ENCODE assay signal across 8 cellular contexts in the genomic region with DNA sequence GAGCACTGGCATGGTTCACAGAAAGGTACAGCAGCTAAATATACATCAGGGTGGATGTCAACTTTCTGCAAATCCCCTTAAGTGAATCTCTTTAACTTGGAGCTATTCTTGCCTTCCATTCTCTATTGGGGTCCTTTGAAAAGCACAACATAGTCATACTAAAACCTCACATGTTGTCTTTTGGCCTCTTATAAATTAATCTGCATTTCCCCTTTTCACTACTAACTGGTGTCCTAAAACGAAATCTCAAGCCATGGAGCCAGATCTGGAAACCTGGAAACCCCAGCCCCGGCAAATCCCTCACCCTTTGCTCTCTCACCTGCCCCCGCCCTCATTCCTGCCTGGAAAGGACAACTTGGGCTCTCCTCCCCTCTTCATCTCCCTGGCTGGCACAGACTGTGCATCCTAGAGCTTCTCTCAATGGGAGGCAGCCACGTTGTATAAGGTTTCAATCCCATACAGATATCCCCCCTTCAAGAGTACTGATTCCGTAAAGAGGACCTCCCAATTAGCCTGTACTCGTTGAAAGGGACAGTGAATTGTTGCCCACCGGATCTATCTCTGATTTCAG. TPM values are rescaled to one million over a fixed set of nuclear protein-coding genes. Genes with fewer than 3 reads are reported as not detected.
DNase-seq lines count a peak whose midpoint lies in the region; ATAC-seq, FAIRE-seq and TF ChIP-seq lines count a peak whose summit lies in the region.

No MANE protein-coding gene starts in this region.

- no peak for TF ChIP-seq CTCF in Loucy (conservative IDR thresholded peaks at IDR 0.05; ENCODE audit: low read length)
- TF ChIP-seq CTCF in H1 (IDR thresholded peaks at IDR 0.05; ENCODE audit: control extremely low read depth in 1 of 3, insufficient read depth in 1 of 3, low read depth in 1 of 3, low read length in 3 of 3) = no peak
- no peak for TF ChIP-seq CTCF in neural progenitor cell (IDR thresholded peaks at IDR 0.05)
- TF ChIP-seq CTCF in omental fat pad (IDR thresholded peaks at IDR 0.05) = no peak

- H3K23me2 ChIP-seq in H1 (ENCODE audit: low read depth, low read length) = peaks cover 15% of the 10 kb centered on the region

- no peaks in the 10 kb centered on the region for H3K79me1 ChIP-seq in H1 (ENCODE audit: low read depth, low read length)

- peaks cover 3% of the 10 kb centered on the region for H3K9me3 Mint-ChIP-seq in neural progenitor cell
- no peaks in the 10 kb centered on the region for H3K9me3 Mint-ChIP-seq in activated T-helper 17 cell treated with anti-CD3 and anti-CD28 coated beads, Interleukin-2, amount 50 U/mL, for 72 hours

- H2BK20ac ChIP-seq in H1 (ENCODE audit: low read length) = no peak overlapping the region

- no peaks in the 10 kb centered on the region for H3K9me2 ChIP-seq in Loucy (replicated peaks; ENCODE audit: low read depth, low read length)

- H4K5ac ChIP-seq in H1 (ENCODE audit: insufficient read length, low read depth, low read length) = no peak overlapping the region

- H3K36me3 Mint-ChIP-seq in neural progenitor cell = peaks cover 11% of the 10 kb centered on the region
- peaks cover 40% of the 10 kb centered on the region for H3K36me3 Mint-ChIP-seq in activated T-helper 17 cell treated with anti-CD3 and anti-CD28 coated beads, Interleukin-2, amount 50 U/mL, for 72 hours (ENCODE audit: low read depth)

- H3K9me3 ChIP-seq in Loucy (ENCODE audit: insufficient read depth, low read depth, low read length) (no peaks in the 10 kb centered on the region), H1 (ENCODE audit: insufficient read depth in 2 of 2, low read depth in 1 of 2, low read length in 1 of 2) (no peaks in the 10 kb centered on the region), neural progenitor cell (ENCODE audit: low read depth) (no peaks in the 10 kb centered on the region)

- no peak overlapping the region for H2AK5ac ChIP-seq in H1 (ENCODE audit: low read depth, low read length)

- no peak overlapping the region for H2BK12ac ChIP-seq in H1 (ENCODE audit: low read depth, low read length)

- TF ChIP-seq RAD21 in H1 (IDR thresholded peaks at IDR 0.05 in 1 of 2, conservative IDR thresholded peaks at IDR 0.05 in 1 of 2; ENCODE audit: low read depth in 2 of 2, low read length in 2 of 2) = no peak

- TF ChIP-seq POLR2A in H1 (IDR thresholded peaks at IDR 0.05; ENCODE audit: control extremely low read depth in 1 of 2, low read depth in 2 of 2, low read length in 2 of 2) = no peak

- no peak for ATAC-seq in activated T-helper 17 cell treated with anti-CD3 and anti-CD28 coated beads, Interleukin-2, amount 50 U/mL, for 72 hours (replicated peaks)
- ATAC-seq in HG02678 (IDR thresholded peaks at IDR 0.05; ENCODE audit: unreplicated experiment) (no peak), omental fat pad (ENCODE audit: low FRiP score) (no peak)

- no peak overlapping the region for H4K91ac ChIP-seq in H1 (replicated peaks; ENCODE audit: insufficient read length, low read length)

- WGBS in H1 (ENCODE audit: extremely low coverage in 1 of 2, insufficient coverage in 1 of 2, insufficient read length in 1 of 2, insufficient replicate concordance in 2 of 2, low coverage in 1 of 2, low lambda C conversion rate in 2 of 2, missing lambda C conversion rate in 1 of 2), 2 experiments = 53% methylated on average over 7 of the region's 7 CpGs; no CpG with 5 or more reads in 1 of the 2 experiments

- H2BK5ac ChIP-seq in H1 (ENCODE audit: low read depth, low read length) = no peak overlapping the region

- POLR2A ChIA-PET in H1 (lab: Charles Lee; ENCODE audit: partially characterized antibody) = interaction anchor here (1.2 to 3.0 kb wide), 4 partner anchors 10 to 25 kb away, joined by 3 to 13 read pairs (median 6); no protein-coding TSS in a partner anchor

- peak; percentile 27 for DNase-seq in CD1c-positive myeloid dendritic cell (ENCODE audit: extremely low spot score)
- DNase-seq in H1 (ENCODE audit: low read depth in 1 of 2, low spot score in 2 of 2) = no peak
- DNase-seq in neural progenitor cell (ENCODE audit: low spot score) = peak; percentile 12
- no peak for DNase-seq in islet precursor cell
- no peak for DNase-seq in omental fat pad (ENCODE audit: low spot score)

- H3K23ac ChIP-seq in H1 (ENCODE audit: insufficient read length) = no peak overlapping the region

- H3K4me3 Mint-ChIP-seq in neural progenitor cell = no peak overlapping the region
- H3K4me3 Mint-ChIP-seq in activated T-helper 17 cell treated with anti-CD3 and anti-CD28 coated beads, Interleukin-2, amount 50 U/mL, for 72 hours = no peak overlapping the region

- H3K4me3 ChIP-seq in Loucy (ENCODE audit: low read length, poor library complexity, severe bottlenecking) (peak overlapping the region; percentile 94), H1 (ENCODE audit: extremely low read depth in 1 of 4, insufficient read depth in 2 of 4, low read depth in 3 of 4, low read length in 4 of 4) (peak overlapping the region; percentile 7 to 95 (median 82); a peak in 5 of 8 replicates), neural progenitor cell (peak overlapping the region; percentile 86)

- no peak overlapping the region for H3K4ac ChIP-seq in H1 (replicated peaks; ENCODE audit: insufficient read length, low read depth, low read length)

- no peak overlapping the region for H3K27ac ChIP-seq in H1 (ENCODE audit: low read depth, low read length)
- H3K27ac ChIP-seq in neural progenitor cell = no peak overlapping the region

- H2AFZ ChIP-seq in Loucy (ENCODE audit: low read length) (no peak overlapping the region), H1 (ENCODE audit: low read length) (no peak overlapping the region), neural progenitor cell (replicated peaks) (no peak overlapping the region)

- H3K27me3 Mint-ChIP-seq in neural progenitor cell (ENCODE audit: insufficient read depth, low read depth) = peaks cover 3% of the 10 kb centered on the region
- H3K27me3 Mint-ChIP-seq in activated T-helper 17 cell treated with anti-CD3 and anti-CD28 coated beads, Interleukin-2, amount 50 U/mL, for 72 hours = no peaks in the 10 kb centered on the region

- H3K36me3 ChIP-seq in Loucy (ENCODE audit: insufficient read depth, low read length) (peaks cover 18% of the 10 kb centered on the region), H1 (ENCODE audit: control insufficient read depth in 2 of 4, insufficient read depth in 4 of 4, low read length in 3 of 4) (no peaks in the 10 kb centered on the region), neural progenitor cell (no peaks in the 10 kb centered on the region)

- no peak overlapping the region for H2BK15ac ChIP-seq in H1 (ENCODE audit: low read length)

- no peak overlapping the region for H3K14ac ChIP-seq in H1 (ENCODE audit: insufficient read length)

- no peak overlapping the region for H3K27ac Mint-ChIP-seq in neural progenitor cell
- no peak overlapping the region for H3K27ac Mint-ChIP-seq in activated T-helper 17 cell treated with anti-CD3 and anti-CD28 coated beads, Interleukin-2, amount 50 U/mL, for 72 hours

- H3K56ac ChIP-seq in H1 (replicated peaks; ENCODE audit: insufficient read length, low read depth, low read length) = no peak overlapping the region

- CTCF ChIA-PET in H1 (lab: Charles Lee; ENCODE audit: partially characterized antibody) = interaction anchor here (0.7 to 1.9 kb wide), 4 partner anchors 15 to 595 kb away, joined by 3 to 6 read pairs (median 4); no protein-coding TSS in a partner anchor

- H4K20me1 ChIP-seq in Loucy (ENCODE audit: insufficient read depth, low read length, poor library complexity, severe bottlenecking) (peaks cover 61% of the 10 kb centered on the region), H1 (replicated peaks in 1 of 2; ENCODE audit: control insufficient read depth in 1 of 2, insufficient read depth in 2 of 2, low read length in 2 of 2) (peaks cover 0 to 7% of the 10 kb centered on the region in 2 experiments), neural progenitor cell (ENCODE audit: low read depth) (no peaks in the 10 kb centered on the region)

- TF ChIP-seq EP300 in H1 (IDR thresholded peaks at IDR 0.05; ENCODE audit: borderline replicate concordance in 1 of 2, low read depth in 2 of 2, low read length in 2 of 2) = no peak

- H3F3A ChIP-seq in Loucy (ENCODE audit: low read depth) = no peaks in the 10 kb centered on the region
- peaks cover 25% of the 10 kb centered on the region for H3F3A ChIP-seq in neural progenitor cell (ENCODE audit: low read depth)

- peak overlapping the region; percentile 89 for H3K9ac ChIP-seq in Loucy (ENCODE audit: low read depth, low read length, poor library complexity, severe bottlenecking)
- no peak overlapping the region; a peak in 1 of 7 replicates for H3K9ac ChIP-seq in H1 (replicated peaks in 1 of 4; ENCODE audit: extremely low read depth in 1 of 4, low read depth in 3 of 4, low read length in 3 of 4)
- H3K9ac ChIP-seq in neural progenitor cell = no peak overlapping the region

- FAIRE-seq in H1 (lab: Jason Lieb, UNC) = no peak

- H3K4me1 ChIP-seq in Loucy (ENCODE audit: insufficient read depth, low read length, poor library complexity, severe bottlenecking) = peaks cover 61% of the 10 kb centered on the region
- peaks cover 5 to 13% (median 8%) of the 10 kb centered on the region in 4 experiments for H3K4me1 ChIP-seq in H1 (replicated peaks in 1 of 4; ENCODE audit: control insufficient read depth in 3 of 4, insufficient read depth in 4 of 4, low read length in 3 of 4)
- peaks cover 5% of the 10 kb centered on the region for H3K4me1 ChIP-seq in neural progenitor cell

- H4K8ac ChIP-seq in H1 (ENCODE audit: extremely low read depth, insufficient read depth, low read length) = no peak overlapping the region

- H3K27me3 ChIP-seq in Loucy (ENCODE audit: insufficient read depth, low read length, poor library complexity, severe bottlenecking) = no peaks in the 10 kb centered on the region
- peaks cover 6 to 27% (median 23%) of the 10 kb centered on the region in 4 experiments for H3K27me3 ChIP-seq in H1 (replicated peaks in 1 of 4; ENCODE audit: control insufficient read depth in 3 of 4, extremely low read depth in 1 of 4, insufficient read depth in 3 of 4, low read length in 3 of 4)
- H3K27me3 ChIP-seq in neural progenitor cell = peaks cover 27% of the 10 kb centered on the region

- H3K4me2 ChIP-seq in Loucy (ENCODE audit: low read depth, low read length, poor library complexity, severe bottlenecking) (peak overlapping the region; percentile 88), H1 (ENCODE audit: insufficient read depth in 1 of 2, low read depth in 2 of 2, low read length in 2 of 2) (peak overlapping the region; percentile 91 to 99), neural progenitor cell (peak overlapping the region; percentile 97)

- H3K79me2 ChIP-seq in Loucy (ENCODE audit: insufficient read depth, low read length) (peaks cover 65% of the 10 kb centered on the region), H1 (ENCODE audit: control insufficient read depth in 1 of 2, insufficient read depth in 2 of 2, low read length in 2 of 2) (no peaks in the 10 kb centered on the region), neural progenitor cell (ENCODE audit: low read depth) (no peaks in the 10 kb centered on the region)

- no peak overlapping the region for H3K18ac ChIP-seq in H1 (ENCODE audit: extremely low read depth, low read length)

- H2BK120ac ChIP-seq in H1 (replicated peaks; ENCODE audit: low read depth, low read length) = no peak overlapping the region

- H3K4me1 Mint-ChIP-seq in neural progenitor cell = peaks cover 10% of the 10 kb centered on the region
- peaks cover 18% of the 10 kb centered on the region for H3K4me1 Mint-ChIP-seq in activated T-helper 17 cell treated with anti-CD3 and anti-CD28 coated beads, Interleukin-2, amount 50 U/mL, for 72 hours

RNA-seq across cellular contexts. Expression of a gene that starts 1.5 kb away (rescaled TPM):
- 1.2 and 1.5 TPM in 2 replicates for total RNA-seq in H1 (2021; fragmentation: NEBNext Ultra II Directional; extraction: Animal tissue kit (Norgen Biotek cat#: 25700))
- 1.2 and 1.6 TPM in 2 replicates for polyA plus RNA-seq in H1 (2011; rRNA removed)
- 1.6 TPM for polyA plus RNA-seq in H1 (2011; cell fraction: cytosol; rRNA removed)
- polyA plus RNA-seq in H1 (2011; cell fraction: nucleus; rRNA removed) = 2.2 TPM
- polyA plus RNA-seq in H1 (2012, experiment 1 of 2) = 0.59 to 1.1 TPM (median 0.71 TPM) in 4 replicates
- 0.25 TPM for polyA plus RNA-seq in H1 (2012, experiment 2 of 2)
- polyA plus RNA-seq in H1 (2013, experiment 1 of 2) = 0.75 TPM
- polyA plus RNA-seq in H1 (2013, experiment 2 of 2) = 0.92 TPM
- 2.4 and 3.1 TPM in 2 replicates for polyA minus RNA-seq in H1 (2011; rRNA and poly(A)+ RNA removed)
- 1.5 TPM for polyA minus RNA-seq in H1 (2011; cell fraction: cytosol; rRNA and poly(A)+ RNA removed)
- 4.6 TPM for polyA minus RNA-seq in H1 (2011; cell fraction: nucleus; rRNA and poly(A)+ RNA removed)
- 2.4 and 2.6 TPM in 2 replicates for total RNA-seq in neural progenitor cell (ENCODE audit: low replicate concordance)
- total RNA-seq in activated T-helper 17 cell treated with anti-CD3 and anti-CD28 coated beads, Interleukin-2, amount 50 U/mL, for 72 hours = 10 to 100 TPM in 1 of 2 donors, 1 to 10 TPM in 1; 8.2 to 11.7 TPM
- total RNA-seq in omental fat pad = 10 to 100 TPM in 2 of 4 donors, 1 to 10 TPM in 2; 3.1 to 13.0 (median 10.2) TPM

Comparison
In these comparisons a context has a peak if more than half of its experiments do, and no peak if none do; other contexts are left out.
1. DNase-seq: peak in CD1c-positive myeloid dendritic cell (single experiment) and neural progenitor cell (single experiment); none in H1 (0 of 2), islet precursor cell (single experiment) and omental fat pad (single experiment).
2. Peak in every context shown above with its lines, with median percentiles within 50 percentile points of each other: H3K4me2 ChIP-seq and H3K4me3 ChIP-seq.